Comparison of ENCODE assay signal across 8 cellular contexts in genomic region chr19:57192993-57193392, GRCh38. TPM values are rescaled to one million over a fixed set of nuclear protein-coding genes. Genes with fewer than 3 reads are reported as not detected.
DNase-seq lines count a peak whose midpoint lies in the region; ATAC-seq and TF ChIP-seq lines count a peak whose summit lies in the region.
"Had no signal": no experiment of that assay in that cellular context is flagged by ENCODE, and none has a peak within 500 bp of the region (broad histone marks: within the 10 kb centered on the region; RNA-seq: fewer than 3 reads in every experiment).

No MANE protein-coding gene starts in this region.

- 89 to 93% (median 93%) methylated on average over 5 of the region's 5 CpGs for WGBS in stomach, 5 donors

- peaks cover 0 to 32% (median 3%) of the 10 kb centered on the region in 4 donors for H3K9me3 ChIP-seq in stomach
- H3K9me3 ChIP-seq: gastroesophageal sphincter had no signal

- TF ChIP-seq POLR2A in erythroblast (IDR thresholded peaks at IDR 0.05; ENCODE audit: low read length) (no peak), stomach (IDR thresholded peaks at IDR 0.05) (no peak)

- H3K36me3 Mint-ChIP-seq in activated T-cell treated with anti-CD3 and anti-CD28 coated beads, Interleukin-2, amount 50 U/mL, for 72 hours (ENCODE audit: insufficient read depth in 2 of 2) = peaks cover 46 to 72% of the 10 kb centered on the region in 2 donors

- ATAC-seq in activated T-cell treated with anti-CD3 and anti-CD28 coated beads, Interleukin-2, amount 50 U/mL, for 72 hours (replicated peaks in 1 of 2) = peak; percentile 34 to 41
- ATAC-seq in GM19351 (IDR thresholded peaks at IDR 0.05; ENCODE audit: unreplicated experiment) = no peak
- ATAC-seq: gastroesophageal sphincter had no signal

- peaks cover 35% of the 10 kb centered on the region for H3K4me1 Mint-ChIP-seq in activated T-cell treated with anti-CD3 and anti-CD28 coated beads, Interleukin-2, amount 50 U/mL, for 72 hours (ENCODE audit: low read depth)

- H3K27me3 ChIP-seq in stomach = no peaks in the 10 kb centered on the region
- H3K27me3 ChIP-seq: gastroesophageal sphincter had no signal

- H3K27ac ChIP-seq in stomach = no peak overlapping the region

- peak overlapping the region; percentile 86 to 99 (median 96) for H3K4me3 ChIP-seq in stomach

- no peak for TF ChIP-seq EP300 in stomach (IDR thresholded peaks at IDR 0.05)

- intact Hi-C loops in stomach (cut with DNase I; ENCODE audit: low total_unique reads) = no loop called here

- H3K27me3 Mint-ChIP-seq in activated T-cell treated with anti-CD3 and anti-CD28 coated beads, Interleukin-2, amount 50 U/mL, for 72 hours (ENCODE audit: low read depth) = no peaks in the 10 kb centered on the region

- no peak for TF ChIP-seq CTCF in stomach (IDR thresholded peaks at IDR 0.05)

- peaks cover 18 to 21% of the 10 kb centered on the region in 2 donors for H3K9me3 Mint-ChIP-seq in activated T-cell treated with anti-CD3 and anti-CD28 coated beads, Interleukin-2, amount 50 U/mL, for 72 hours

- H3K36me3 ChIP-seq in stomach = peaks cover 47 to 50% (median 47%) of the 10 kb centered on the region in 4 donors

- peaks cover 22 to 26% (median 23%) of the 10 kb centered on the region in 4 donors for H3K4me1 ChIP-seq in stomach

- DNase-seq in activated T-cell treated with anti-CD3 and anti-CD28 coated beads, Interleukin-2, amount 50 U/mL, for 72 hours = no peak
- DNase-seq in activated T-cell treated with anti-CD3 and anti-CD28 coated beads, Interleukin-2, amount 50 U/mL, for 48 hours = no peak
- peak; percentile 15 to 42 for DNase-seq in erythroblast (lab: John Stamatoyannopoulos, UW)
- DNase-seq in stomach = no peak
- no peak for DNase-seq in NCI-H748 (lab: John Stamatoyannopoulos, UW; ENCODE audit: unreplicated experiment)
- DNase-seq: Kasumi-1 had no signal

- peak overlapping the region; percentile 77 for H3K27ac Mint-ChIP-seq in activated T-cell treated with anti-CD3 and anti-CD28 coated beads, Interleukin-2, amount 50 U/mL, for 72 hours

- peak overlapping the region; percentile 88 to 89 for H3K4me3 Mint-ChIP-seq in activated T-cell treated with anti-CD3 and anti-CD28 coated beads, Interleukin-2, amount 50 U/mL, for 72 hours

RNA-seq across cellular contexts. Expression of gene ZNF264, which starts 1.7 kb away (rescaled TPM):
- 10 to 100 TPM; 38.7 to 43.3 TPM for total RNA-seq in activated T-cell treated with anti-CD3 and anti-CD28 coated beads, Interleukin-2, amount 50 U/mL, for 72 hours
- total RNA-seq in stomach = 10 to 100 TPM in 4 of 5 donors, 1 to 10 TPM in 1; 8.2 to 53.0 (median 41.0) TPM
- polyA plus RNA-seq in stomach = 10 to 100 TPM in 1 of 3 donors, 1 to 10 TPM in 2; 3.2 to 26.0 (median 4.6) TPM

RNA-seq across cellular contexts. Expression of gene DUXA, which starts 25.7 kb away (rescaled TPM):
- total RNA-seq in activated T-cell treated with anti-CD3 and anti-CD28 coated beads, Interleukin-2, amount 50 U/mL, for 72 hours = not detected
- not detected for total RNA-seq in stomach
- polyA plus RNA-seq in stomach = not detected
- total RNA-seq: gastroesophageal sphincter had no signal

RNA-seq across cellular contexts. Expression of gene AURKC, which starts 37.8 kb away (rescaled TPM):
- 1 to 10 TPM; 2.2 to 4.3 TPM for total RNA-seq in activated T-cell treated with anti-CD3 and anti-CD28 coated beads, Interleukin-2, amount 50 U/mL, for 72 hours
- 1 to 10 TPM in 1 of 5 donors, under 1 TPM in 1, not detected in 3; 0.72 to 1.3 TPM for total RNA-seq in stomach
- 1 to 10 TPM in 2 of 3 donors, not detected in 1; 1.0 to 1.2 TPM for polyA plus RNA-seq in stomach

RNA-seq across cellular contexts. Expression of gene ZNF805, which starts 47.4 kb away (rescaled TPM):
- total RNA-seq in activated T-cell treated with anti-CD3 and anti-CD28 coated beads, Interleukin-2, amount 50 U/mL, for 72 hours = 10 to 100 TPM; 14.4 to 16.2 TPM
- total RNA-seq in stomach = 10 to 100 TPM in 1 of 5 donors, 1 to 10 TPM in 4; 1.2 to 37.6 (median 8.1) TPM
- under 1 TPM; 0.46 to 0.81 (median 0.53) TPM for polyA plus RNA-seq in stomach

RNA-seq across cellular contexts. Expression of gene ZIM3, which starts 48.0 kb away (rescaled TPM):
- total RNA-seq in activated T-cell treated with anti-CD3 and anti-CD28 coated beads, Interleukin-2, amount 50 U/mL, for 72 hours = not detected
- total RNA-seq in stomach = not detected
- not detected for polyA plus RNA-seq in stomach
- total RNA-seq: gastroesophageal sphincter had no signal

Comparison
In these comparisons a context has a peak if more than half of its experiments do, and no peak if none do; other contexts are left out.
1. DNase-seq: peak in erythroblast (2 of 2); none in activated T-cell treated with anti-CD3 and anti-CD28 coated beads, Interleukin-2, amount 50 U/mL, for 72 hours (0 of 2), activated T-cell treated with anti-CD3 and anti-CD28 coated beads, Interleukin-2, amount 50 U/mL, for 48 hours (0 of 2), stomach (single experiment) and NCI-H748 (single experiment).